In the genomic region with DNA sequence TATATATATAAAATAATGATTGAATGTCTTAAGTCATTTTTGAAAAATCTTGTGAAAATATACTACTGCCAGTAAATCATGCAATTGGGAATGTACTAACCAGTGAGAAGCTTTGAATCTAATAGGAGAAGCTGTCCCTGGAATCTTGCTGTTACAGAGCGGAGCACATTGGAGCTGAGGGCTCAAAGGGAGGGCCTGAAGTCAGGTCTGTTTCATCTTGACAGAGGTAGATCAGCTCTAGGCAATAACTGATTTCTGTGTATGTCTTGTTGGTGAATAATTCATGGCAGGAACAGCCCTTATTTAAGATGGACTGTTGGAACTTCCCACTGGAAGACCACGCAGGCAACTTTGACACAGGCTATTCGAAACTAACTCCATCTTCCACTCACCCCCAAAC, we compare ENCODE assay signal across 26 cellular contexts.
"Had no signal": no experiment of that assay in that cellular context is flagged by ENCODE, and none has a peak within 500 bp of the region (broad histone marks: within the 10 kb centered on the region; RNA-seq: fewer than 3 reads in every experiment).

No MANE protein-coding gene starts in this region.

- H3K4me1 Mint-ChIP-seq: activated B cell treated with CpG ODN at 0.5 μM for 24 hours; stimulated activated memory B cell treated with anti-CD40 and anti-IgM and Interleukin-4, amounts not matched to agents 10 μg/mL and 1 μg/mL and 100 μg/mL, for 72 hours had no signal

- H3K36me3 Mint-ChIP-seq: stimulated activated memory B cell treated with anti-CD40 and anti-IgM and Interleukin-4, amounts not matched to agents 10 μg/mL and 1 μg/mL and 100 μg/mL, for 72 hours had no signal

- H3K36me3 ChIP-seq: brain microvascular endothelial cell, pancreas, prostate gland, tibial nerve had no signal

- H3K27me3 Mint-ChIP-seq: activated B cell treated with CpG ODN at 0.5 μM for 24 hours; activated naive CD8-positive, alpha-beta T cell treated with anti-CD3 and anti-CD28 coated beads, Interleukin-2, amount 10 ng/mL, durations not matched to agents 7 days and 5 days; effector memory CD8-positive, alpha-beta T cell; stimulated activated memory B cell treated with anti-CD40 and anti-IgM and Interleukin-4, amounts not matched to agents 10 μg/mL and 1 μg/mL and 100 μg/mL, for 72 hours had no signal

- H3K27ac ChIP-seq: brain microvascular endothelial cell, pancreas, prostate gland, tibial nerve had no signal

- H3K27ac Mint-ChIP-seq: activated B cell treated with CpG ODN at 0.5 μM for 24 hours; activated naive CD8-positive, alpha-beta T cell treated with anti-CD3 and anti-CD28 coated beads, Interleukin-2, amount 10 ng/mL, durations not matched to agents 7 days and 5 days; activated T-helper 1 cell treated with anti-CD3 and anti-CD28 coated beads, Interleukin-12 subunit alpha, Interleukin-12 subunit beta, Interleukin-2, Interleukin-4 antibody, amounts not matched to agents 30 ng/mL and 10 ng/mL and 1 ng/mL, durations not matched to agents 14 hours and 24 hours and 36 hours; stimulated activated memory B cell treated with anti-CD40 and anti-IgM and Interleukin-4, amounts not matched to agents 10 μg/mL and 1 μg/mL and 100 μg/mL, for 72 hours had no signal

- H3K4me3 Mint-ChIP-seq: activated B cell treated with CpG ODN at 0.5 μM for 24 hours; activated naive CD8-positive, alpha-beta T cell treated with anti-CD3 and anti-CD28 coated beads, Interleukin-2, amount 10 ng/mL, durations not matched to agents 7 days and 5 days; activated T-helper 1 cell treated with anti-CD3 and anti-CD28 coated beads, Interleukin-12 subunit alpha, Interleukin-12 subunit beta, Interleukin-2, Interleukin-4 antibody, amounts not matched to agents 30 ng/mL and 10 ng/mL and 1 ng/mL, durations not matched to agents 14 hours and 24 hours and 36 hours; effector memory CD8-positive, alpha-beta T cell; stimulated activated memory B cell treated with anti-CD40 and anti-IgM and Interleukin-4, amounts not matched to agents 10 μg/mL and 1 μg/mL and 100 μg/mL, for 72 hours had no signal

- DNase-seq: activated B cell treated with CpG ODN at 0.5 μM for 24 hours; activated CD4-positive, alpha-beta T cell treated with anti-CD3 and anti-CD28 coated beads, Interleukin-2, amount 50 U/mL, for 1 hour; activated gamma-delta T cell; activated naive CD8-positive, alpha-beta T cell treated with anti-CD3 and anti-CD28 coated beads, Interleukin-2, amount 10 ng/mL, durations not matched to agents 7 days and 5 days; activated T-cell treated with anti-CD3 and anti-CD28 coated beads for 4 hours; amniotic stem cell; brain microvascular endothelial cell; cortex of kidney; effector memory CD8-positive, alpha-beta T cell; erythroblast; foreskin fibroblast; head of caudate nucleus; hippocampal formation; left cardiac atrium; left ventricle myocardium superior; pancreas; retina; small intestine; stimulated activated CD4-positive, alpha-beta T cell treated with anti-CD3 and anti-CD28 coated beads, Interleukin-4, amount 100 ng/mL, for 4 hours; stimulated activated CD8-positive, alpha-beta memory T cell treated with anti-CD3 and anti-CD28 coated beads, Interleukin-4, amount 100 ng/mL, for 48 hours; SW 1271 had no signal

- H3K9me3 ChIP-seq: pancreas, prostate gland, tibial nerve had no signal

- ATAC-seq: effector memory CD8-positive, alpha-beta T cell; left cardiac atrium; left ventricle myocardium superior; pancreas; sciatic nerve; stimulated activated memory B cell treated with anti-CD40 and anti-IgM and Interleukin-4, amounts not matched to agents 10 μg/mL and 1 μg/mL and 100 μg/mL, for 72 hours had no signal

- H3K9me3 Mint-ChIP-seq: activated B cell treated with CpG ODN at 0.5 μM for 24 hours; activated naive CD8-positive, alpha-beta T cell treated with anti-CD3 and anti-CD28 coated beads, Interleukin-2, amount 10 ng/mL, durations not matched to agents 7 days and 5 days; activated T-helper 1 cell treated with anti-CD3 and anti-CD28 coated beads, Interleukin-12 subunit alpha, Interleukin-12 subunit beta, Interleukin-2, Interleukin-4 antibody, amounts not matched to agents 30 ng/mL and 10 ng/mL and 1 ng/mL, durations not matched to agents 14 hours and 24 hours and 36 hours; effector memory CD8-positive, alpha-beta T cell; stimulated activated memory B cell treated with anti-CD40 and anti-IgM and Interleukin-4, amounts not matched to agents 10 μg/mL and 1 μg/mL and 100 μg/mL, for 72 hours had no signal

- H3K4me3 ChIP-seq: pancreas, prostate gland, tibial nerve had no signal

- H3K4me1 ChIP-seq: pancreas, prostate gland, tibial nerve had no signal

- H3K27me3 ChIP-seq: brain microvascular endothelial cell, pancreas, tibial nerve had no signal
